ENCODE assay signal across 1 cellular context in genomic region chr9:107274096-107274495, GRCh38.
TF ChIP-seq lines count a peak whose summit lies in the region.

No MANE protein-coding gene starts in this region.

TF ChIP-seq in K562, 482 proteins besides CTCF, POLR2A, EP300 and RAD21 (continued from another document):
- no peak for TF ChIP-seq E2F5 (CRISPR knock-in tag; IDR thresholded peaks at IDR 0.05)
- TF ChIP-seq E2F4 (CRISPR knock-in tag; IDR thresholded peaks at IDR 0.05; ENCODE audit: low read depth): no peak
- TF ChIP-seq DIDO1 (tag; IDR thresholded peaks at IDR 0.05; ENCODE audit: low read depth): no peak
- no peak for TF ChIP-seq DDX20 (tag; IDR thresholded peaks at IDR 0.05; ENCODE audit: low read depth)
- TF ChIP-seq IRF9 (tag; IDR thresholded peaks at IDR 0.05): no peak
- no peak for TF ChIP-seq NR2C1 (IDR thresholded peaks at IDR 0.05)
- TF ChIP-seq NR2C1 (tag; IDR thresholded peaks at IDR 0.05): 0 out of 2 replicates have a peak, but pooled peaks have one; percentile 18
- TF ChIP-seq SMARCA5 (IDR thresholded peaks at IDR 0.05): no peak
- no peak for TF ChIP-seq ZNF407 (IDR thresholded peaks at IDR 0.05; ENCODE audit: low read depth)
- TF ChIP-seq NCOA1 (IDR thresholded peaks at IDR 0.05; ENCODE audit: low read depth): peak; percentile 40; the same call in 1 of the 2 replicates
- TF ChIP-seq EGR1 (conservative IDR thresholded peaks at IDR 0.05): no peak
- TF ChIP-seq RCOR1 (IDR thresholded peaks at IDR 0.05; ENCODE audit: borderline replicate concordance in 1 of 2, low read depth in 2 of 2, low read length in 2 of 2): peak in 1 of 2 experiments; percentile 89; a peak in 2 of 4 replicates
- TF ChIP-seq STAT5A (IDR thresholded peaks at IDR 0.05; ENCODE audit: borderline replicate concordance, low read length): peak; percentile 45; the same call in 1 of the 2 replicates
- no peak for TF ChIP-seq E4F1 (CRISPR knock-in tag; IDR thresholded peaks at IDR 0.05; ENCODE audit: borderline replicate concordance)
- TF ChIP-seq ZFPM2 (CRISPR knock-in tag; IDR thresholded peaks at IDR 0.05): no peak
- TF ChIP-seq ZNF239 (CRISPR knock-in tag; IDR thresholded peaks at IDR 0.05): no peak
- TF ChIP-seq TAF15 (IDR thresholded peaks at IDR 0.05; ENCODE audit: low read depth, low read length): no peak
- no peak for TF ChIP-seq ZNF197 (CRISPR knock-in tag; IDR thresholded peaks at IDR 0.05; ENCODE audit: low read depth)
- no peak for TF ChIP-seq ZNF282 (CRISPR knock-in tag; IDR thresholded peaks at IDR 0.05)
- TF ChIP-seq SAP30 (IDR thresholded peaks at IDR 0.05; ENCODE audit: borderline replicate concordance, insufficient read depth, low read depth, low read length, poor library complexity, severe bottlenecking): no peak
- no peak for TF ChIP-seq ZKSCAN3 (CRISPR knock-in tag; IDR thresholded peaks at IDR 0.05)
- TF ChIP-seq HDAC3 (IDR thresholded peaks at IDR 0.05; ENCODE audit: borderline replicate concordance, partially characterized antibody): no peak
- no peak for TF ChIP-seq ZNF740 (CRISPR knock-in tag; IDR thresholded peaks at IDR 0.05)
- TF ChIP-seq ZNF740 (tag; IDR thresholded peaks at IDR 0.05): no peak
- TF ChIP-seq DEAF1 (CRISPR knock-in tag; IDR thresholded peaks at IDR 0.05): no peak
